Comparison of ENCODE assay signal across 8 cellular contexts in genomic region chr2:200765139-200765951, GRCh38. TPM values are rescaled to one million over a fixed set of nuclear protein-coding genes. Genes with fewer than 3 reads are reported as not detected.
A peak's percentile ranks its signal among the peaks of the same experiment; 100 is the strongest.
DNase-seq lines count a peak whose midpoint lies in the region; ATAC-seq, FAIRE-seq and TF ChIP-seq lines count a peak whose summit lies in the region.

No MANE protein-coding gene starts in this region.

- H4K20me1 ChIP-seq in DND-41 (ENCODE audit: insufficient read depth, low read length) = no peaks in the 10 kb centered on the region

- no peak overlapping the region for H3K9ac ChIP-seq in DND-41 (ENCODE audit: low read depth, low read length)

- no peak for FAIRE-seq in GM12892 (lab: Jason Lieb, UNC)

- DNase-seq in DND-41 = peak; percentile 32
- peak; percentile 100 for DNase-seq in HT1080 (ENCODE audit: low read depth)
- peak; percentile 49 for DNase-seq in activated naive CD8-positive, alpha-beta T cell treated with anti-CD3 and anti-CD28 coated beads, Interleukin-2, amount 50 U/mL, for 24 hours
- DNase-seq in iPS-NIHi11 (ENCODE audit: low spot score) = no peak
- no peak for DNase-seq in superior temporal gyrus (ENCODE audit: extremely low spot score)
- no peak for DNase-seq in AML-193 (lab: John Stamatoyannopoulos, UW)
- no peak for DNase-seq in GM12892 (ENCODE audit: insufficient read length)

- H3K27ac ChIP-seq in DND-41 (ENCODE audit: low read length) (no peak overlapping the region), mesodermal cell (ENCODE audit: low read depth, low read length, severe bottlenecking) (peak overlapping the region; percentile 53)

- 93% methylated on average over 2 of the region's 2 CpGs; no CpG with 5 or more reads in 1 of the 2 experiments for WGBS in mesodermal cell (ENCODE audit: insufficient coverage in 2 of 2), 2 experiments

- peak overlapping the region; percentile 6 for H3K4me3 Mint-ChIP-seq in activated naive CD8-positive, alpha-beta T cell treated with anti-CD3 and anti-CD28 coated beads, Interleukin-2, amount 50 U/mL, for 24 hours

- H3K4me1 Mint-ChIP-seq in activated naive CD8-positive, alpha-beta T cell treated with anti-CD3 and anti-CD28 coated beads, Interleukin-2, amount 50 U/mL, for 24 hours = peaks cover 29% of the 10 kb centered on the region

- H3K27ac Mint-ChIP-seq in activated naive CD8-positive, alpha-beta T cell treated with anti-CD3 and anti-CD28 coated beads, Interleukin-2, amount 50 U/mL, for 24 hours = peak overlapping the region; percentile 80

- no peaks in the 10 kb centered on the region for H3K79me2 ChIP-seq in DND-41 (ENCODE audit: insufficient read depth, low read length)

- peak; percentile 76 for ATAC-seq in DND-41 (ENCODE audit: insufficient read depth, low read depth)
- peak; percentile 95 for ATAC-seq in activated naive CD8-positive, alpha-beta T cell treated with anti-CD3 and anti-CD28 coated beads, Interleukin-2, amount 50 U/mL, for 24 hours

- no peak overlapping the region for H3K4me2 ChIP-seq in DND-41 (ENCODE audit: insufficient read depth, low read length)

- no peaks in the 10 kb centered on the region for H3K9me3 Mint-ChIP-seq in activated naive CD8-positive, alpha-beta T cell treated with anti-CD3 and anti-CD28 coated beads, Interleukin-2, amount 50 U/mL, for 24 hours

- H3K36me3 Mint-ChIP-seq in activated naive CD8-positive, alpha-beta T cell treated with anti-CD3 and anti-CD28 coated beads, Interleukin-2, amount 50 U/mL, for 24 hours (ENCODE audit: low read depth) = no peaks in the 10 kb centered on the region

- H2AFZ ChIP-seq in DND-41 (ENCODE audit: low read depth, low read length) = no peak overlapping the region

- TF ChIP-seq POLR2A in GM12892 (IDR thresholded peaks at IDR 0.05; ENCODE audit: low read depth, low read length) = no peak

- H3K27me3 Mint-ChIP-seq in activated naive CD8-positive, alpha-beta T cell treated with anti-CD3 and anti-CD28 coated beads, Interleukin-2, amount 50 U/mL, for 24 hours = no peaks in the 10 kb centered on the region

- H3K9me3 ChIP-seq in DND-41 (ENCODE audit: insufficient read depth, low read length, severe bottlenecking) = no peaks in the 10 kb centered on the region
- H3K9me3 ChIP-seq in mesodermal cell (ENCODE audit: control insufficient read depth, low read length) = no peaks in the 10 kb centered on the region

- TF ChIP-seq CTCF in DND-41 (IDR thresholded peaks at IDR 0.05; ENCODE audit: borderline replicate concordance, extremely low read depth, low read length, poor library complexity, severe bottlenecking) = no peak

- no peaks in the 10 kb centered on the region for H3K36me3 ChIP-seq in DND-41 (ENCODE audit: insufficient read depth, low read length)
- no peaks in the 10 kb centered on the region for H3K36me3 ChIP-seq in mesodermal cell (ENCODE audit: control insufficient read depth, insufficient read depth, low read length)

- H3K27me3 ChIP-seq in DND-41 (ENCODE audit: insufficient read depth, low read length, poor library complexity) = peaks cover 27% of the 10 kb centered on the region

- H3K4me3 ChIP-seq in DND-41 (ENCODE audit: low read depth in 1 of 2, low read length in 2 of 2) (no peak overlapping the region), mesodermal cell (ENCODE audit: extremely low read depth, insufficient read depth, low read length, poor library complexity, severe bottlenecking) (no peak overlapping the region)

- H3K4me1 ChIP-seq in DND-41 (ENCODE audit: insufficient read depth, low read length) = no peaks in the 10 kb centered on the region
- peaks cover 8% of the 10 kb centered on the region for H3K4me1 ChIP-seq in mesodermal cell (ENCODE audit: control insufficient read depth, insufficient read depth, low read length, poor library complexity, severe bottlenecking)

RNA-seq across cellular contexts. Expression of gene BZW1, which starts 46.4 kb away (rescaled TPM):
- 624 and 683 TPM in 2 replicates for total RNA-seq in HT1080 (2014; rRNA removed; shearing (Covaris generic))
- polyA plus RNA-seq in HT1080 (2015; cell fraction: cytosol; rRNA removed) = 486 and 637 TPM in 2 replicates
- 562 and 586 TPM in 2 replicates for polyA plus RNA-seq in HT1080 (2015; cell fraction: nucleus; rRNA removed)
- 300 TPM for polyA plus RNA-seq in mesodermal cell (2013, experiment 1 of 2)
- 309 TPM for polyA plus RNA-seq in mesodermal cell (2013, experiment 2 of 2)
- 217 TPM for polyA plus RNA-seq in GM12892 (2012; ENCODE audit: missing spikeins)

Comparison
In these comparisons a context has a peak if more than half of its experiments do, and no peak if none do; other contexts are left out.
1. DNase-seq: peak in DND-41 (single experiment), HT1080 (single experiment) and activated naive CD8-positive, alpha-beta T cell treated with anti-CD3 and anti-CD28 coated beads, Interleukin-2, amount 50 U/mL, for 24 hours (single experiment); none in iPS-NIHi11 (single experiment), superior temporal gyrus (single experiment), AML-193 (0 of 2) and GM12892 (single experiment).